Comparison of ENCODE assay signal across 8 cellular contexts in genomic region chr20:54207053-54207742, GRCh38. TPM values are rescaled to one million over a fixed set of nuclear protein-coding genes. Genes with fewer than 3 reads are reported as not detected.
DNase-seq lines count a peak whose midpoint lies in the region; ATAC-seq, FAIRE-seq and TF ChIP-seq lines count a peak whose summit lies in the region.

No MANE protein-coding gene starts in this region.

- no peaks in the 10 kb centered on the region for H3F3A ChIP-seq in DOHH2 (ENCODE audit: control insufficient read depth, insufficient read depth)

- H3K4me2 ChIP-seq in DOHH2 (ENCODE audit: low read length) (peak overlapping the region; percentile 77), OCI-LY3 (ENCODE audit: low read length) (peak overlapping the region; percentile 87), endothelial cell of umbilical vein (ENCODE audit: insufficient read depth, low read length) (no peak overlapping the region), trophoblast cell (ENCODE audit: low read length) (peak overlapping the region; percentile 56)

- POLR2A ChIA-PET in endothelial cell of umbilical vein (lab: Charles Lee): no interaction called here

- peaks cover 43% of the 10 kb centered on the region for H3K79me2 ChIP-seq in DOHH2 (ENCODE audit: control insufficient read depth, low read length)
- H3K79me2 ChIP-seq in OCI-LY3 (ENCODE audit: low read length): peaks cover 44% of the 10 kb centered on the region
- peaks cover 38% of the 10 kb centered on the region for H3K79me2 ChIP-seq in endothelial cell of umbilical vein (ENCODE audit: control insufficient read depth, insufficient read depth, low read length)
- peaks cover 13% of the 10 kb centered on the region for H3K79me2 ChIP-seq in trophoblast cell (ENCODE audit: control insufficient read depth, insufficient read depth, low read length, poor library complexity)

- peak overlapping the region; percentile 90 for H3K4me3 ChIP-seq in DOHH2 (ENCODE audit: low read length)
- H3K4me3 ChIP-seq in OCI-LY3 (ENCODE audit: low read length): peak overlapping the region; percentile 84
- no peak overlapping the region for H3K4me3 ChIP-seq in endothelial cell of umbilical vein (replicated peaks in 1 of 3; ENCODE audit: insufficient read depth in 1 of 3, low read depth in 1 of 3, low read length in 3 of 3)
- H3K4me3 ChIP-seq in trophoblast cell (ENCODE audit: low read depth, low read length): no peak overlapping the region

- H4K8ac ChIP-seq in trophoblast cell (ENCODE audit: low read depth, low read length): no peak overlapping the region

- H3K9me1 ChIP-seq in endothelial cell of umbilical vein (replicated peaks; ENCODE audit: control insufficient read depth, extremely low read depth, insufficient read depth, low read length): no peaks in the 10 kb centered on the region

- no peak for FAIRE-seq in endothelial cell of umbilical vein (lab: Jason Lieb, UNC)

- no peaks in the 10 kb centered on the region for H3K9me3 ChIP-seq in DOHH2 (ENCODE audit: control insufficient read depth, insufficient read depth, low read length)
- no peaks in the 10 kb centered on the region for H3K9me3 ChIP-seq in OCI-LY3 (ENCODE audit: insufficient read depth, low read length)
- no peaks in the 10 kb centered on the region for H3K9me3 ChIP-seq in endothelial cell of umbilical vein (replicated peaks; ENCODE audit: control insufficient read depth, insufficient read depth, low read length)
- no peaks in the 10 kb centered on the region for H3K9me3 ChIP-seq in trophoblast cell (ENCODE audit: insufficient read depth, low read depth, low read length)

- no peaks in the 10 kb centered on the region for H4K20me1 ChIP-seq in DOHH2 (ENCODE audit: control insufficient read depth, insufficient read depth, low read depth, low read length)
- H4K20me1 ChIP-seq in OCI-LY3 (ENCODE audit: insufficient read depth, low read length): peaks cover 9% of the 10 kb centered on the region; the same call in 1 of the 2 replicates
- no peaks in the 10 kb centered on the region for H4K20me1 ChIP-seq in endothelial cell of umbilical vein (replicated peaks; ENCODE audit: control insufficient read depth, extremely low read depth, insufficient read depth, low read length)

- H3K27ac ChIP-seq in DOHH2 (ENCODE audit: low read depth, low read length) (no peak overlapping the region; the same call in 1 of the 2 replicates), OCI-LY3 (ENCODE audit: low read length) (no peak overlapping the region), endothelial cell of umbilical vein (ENCODE audit: insufficient read depth, low read depth, low read length) (no peak overlapping the region), trophoblast cell (ENCODE audit: low read depth, low read length) (no peak overlapping the region)

- no peak overlapping the region for H3K18ac ChIP-seq in trophoblast cell (ENCODE audit: low read length)

- TF ChIP-seq CTCF in DOHH2 (IDR thresholded peaks at IDR 0.05; ENCODE audit: low read depth, low read length, poor library complexity, severe bottlenecking) (no peak), OCI-LY3 (IDR thresholded peaks at IDR 0.05; ENCODE audit: low read depth, low read length) (no peak), endothelial cell of umbilical vein (IDR thresholded peaks at IDR 0.05; ENCODE audit: extremely low read depth in 1 of 2, insufficient read depth in 1 of 2, low read depth in 1 of 2, low read length in 2 of 2) (no peak)

- ATAC-seq in HG02852 (IDR thresholded peaks at IDR 0.05; ENCODE audit: unreplicated experiment): no peak
- ATAC-seq in HG02973 (IDR thresholded peaks at IDR 0.05; ENCODE audit: unreplicated experiment): no peak
- ATAC-seq in GM19023 (IDR thresholded peaks at IDR 0.05; ENCODE audit: unreplicated experiment): no peak

- no peak overlapping the region for H2AK5ac ChIP-seq in trophoblast cell (ENCODE audit: low read length)

- no peak for TF ChIP-seq POLR2A in endothelial cell of umbilical vein (IDR thresholded peaks at IDR 0.05; ENCODE audit: low read depth, low read length)

- CTCF ChIA-PET in endothelial cell of umbilical vein (lab: Charles Lee): interaction anchor here (0.6 to 2.3 kb wide), 14 partner anchors 8 to 440 kb away, joined by 3 to 14 read pairs (median 4); no protein-coding TSS in a partner anchor

- H4K91ac ChIP-seq in trophoblast cell (ENCODE audit: low read depth, low read length): no peak overlapping the region

- H3K4me1 ChIP-seq in DOHH2 (ENCODE audit: control insufficient read depth, low read length) (peaks cover 12% of the 10 kb centered on the region), OCI-LY3 (ENCODE audit: low read length) (peaks cover 35% of the 10 kb centered on the region), endothelial cell of umbilical vein (ENCODE audit: control insufficient read depth, extremely low read depth, insufficient read depth, low read length) (peaks cover 9% of the 10 kb centered on the region), trophoblast cell (ENCODE audit: control insufficient read depth in 1 of 2, insufficient read depth in 2 of 2, low read length in 2 of 2) (peaks cover 8 to 12% of the 10 kb centered on the region in 2 experiments)

- peak overlapping the region; percentile 87 for H2AFZ ChIP-seq in OCI-LY3 (ENCODE audit: low read depth, low read length)
- H2AFZ ChIP-seq in endothelial cell of umbilical vein (ENCODE audit: low read depth, low read length): no peak overlapping the region
- H2AFZ ChIP-seq in trophoblast cell (ENCODE audit: insufficient read depth, low read length, poor library complexity): no peak overlapping the region

- H3K9ac ChIP-seq in OCI-LY3 (ENCODE audit: low read length) (peak overlapping the region; percentile 82; the same call in 1 of the 2 replicates), endothelial cell of umbilical vein (replicated peaks; ENCODE audit: extremely low read depth, insufficient read depth, low read length) (peak overlapping the region; percentile 97), trophoblast cell (ENCODE audit: low read length) (no peak overlapping the region)

- no peak overlapping the region for H2BK120ac ChIP-seq in trophoblast cell (ENCODE audit: insufficient read depth, low read length, poor library complexity)

- no TSS peak for BruUV-seq in endothelial cell of umbilical vein (replicated peaks; lab: Mats Ljungman, UMichigan)

- no peak overlapping the region for H3K23ac ChIP-seq in trophoblast cell (ENCODE audit: low read length)

- H4K12ac ChIP-seq in trophoblast cell (ENCODE audit: low read depth, low read length): no peak overlapping the region

- intact Hi-C loops in endothelial cell of umbilical vein (cut with micrococcal nuclease): loop anchor here (5.0 kb wide), 1 partner anchor 270 kb away; the partner anchor contains the start of gene DOK5

- H3K27me3 ChIP-seq in DOHH2 (ENCODE audit: control insufficient read depth, low read length) (peaks cover 10% of the 10 kb centered on the region; the same call in 1 of the 2 replicates), OCI-LY3 (ENCODE audit: low read depth, low read length) (peaks cover 12% of the 10 kb centered on the region), endothelial cell of umbilical vein (ENCODE audit: control insufficient read depth in 2 of 2, insufficient read depth in 2 of 2, low read length in 2 of 2) (no peaks in the 10 kb centered on the region), trophoblast cell (ENCODE audit: insufficient read depth, low read length) (no peaks in the 10 kb centered on the region)

- H3K9me2 ChIP-seq in DOHH2 (replicated peaks; ENCODE audit: control insufficient read depth, low read length): no peaks in the 10 kb centered on the region

- no peak overlapping the region for H3K14ac ChIP-seq in trophoblast cell (ENCODE audit: low read length)

- no peak overlapping the region for H3K4ac ChIP-seq in trophoblast cell (ENCODE audit: low read depth, low read length)

- peaks cover 14% of the 10 kb centered on the region for H3K79me1 ChIP-seq in trophoblast cell (ENCODE audit: low read length)

- DNase-seq in endothelial cell of umbilical vein (ENCODE audit: low read depth, low spot score): no peak
- DNase-seq in trophoblast cell: no peak
- DNase-seq in H4 (ENCODE audit: low spot score): no peak

- no peaks in the 10 kb centered on the region; the same call in 1 of the 2 replicates for H3K36me3 ChIP-seq in DOHH2 (ENCODE audit: control insufficient read depth, low read length)
- H3K36me3 ChIP-seq in OCI-LY3 (replicated peaks; ENCODE audit: low read depth, low read length): peaks cover 10% of the 10 kb centered on the region
- H3K36me3 ChIP-seq in endothelial cell of umbilical vein (ENCODE audit: control insufficient read depth in 2 of 2, extremely low read depth in 1 of 2, insufficient read depth in 2 of 2, low read length in 2 of 2): no peaks in the 10 kb centered on the region
- no peaks in the 10 kb centered on the region for H3K36me3 ChIP-seq in trophoblast cell (ENCODE audit: control insufficient read depth in 1 of 2, insufficient read depth in 2 of 2, low read length in 2 of 2)

- no peak overlapping the region for H2BK5ac ChIP-seq in trophoblast cell (ENCODE audit: low read depth, low read length, poor library complexity)

- dilution Hi-C loops in endothelial cell of umbilical vein (cut with MboI; ENCODE audit: extremely low pct_ligation_motif_present, low sequenced_read_pairs): no loop called here

- H2BK12ac ChIP-seq in trophoblast cell (ENCODE audit: low read length): no peak overlapping the region

- WGBS in trophoblast cell (ENCODE audit: extremely low coverage, insufficient coverage, insufficient read length): no CpG with 5 or more reads among the region's 7 CpGs

RNA-seq across cellular contexts. Expression of gene PFDN4, which starts 0.7 kb away (rescaled TPM):
- total RNA-seq in endothelial cell of umbilical vein: 37.9 and 44.2 TPM in 2 replicates
- polyA plus RNA-seq in endothelial cell of umbilical vein: 12.1 and 17.5 TPM in 2 replicates
- 52.8 and 54.9 TPM in 2 replicates for polyA plus RNA-seq in endothelial cell of umbilical vein (2011; cell fraction: cytosol; rRNA removed)
- polyA plus RNA-seq in endothelial cell of umbilical vein (2011; cell fraction: nucleus; rRNA removed): 20.7 and 30.2 TPM in 2 replicates
- polyA plus RNA-seq in endothelial cell of umbilical vein (2012): 63.3 and 90.4 TPM in 2 replicates
- 1.9 and 2.6 TPM in 2 replicates for polyA minus RNA-seq in endothelial cell of umbilical vein
- polyA minus RNA-seq in endothelial cell of umbilical vein (2011; cell fraction: cytosol; rRNA and poly(A)+ RNA removed): 16.8 TPM
- polyA minus RNA-seq in endothelial cell of umbilical vein (2011; cell fraction: nucleus; rRNA and poly(A)+ RNA removed): 2.4 and 3.9 TPM in 2 replicates
- polyA plus RNA-seq in trophoblast cell (2013): 157 and 160 TPM in 2 replicates
- total RNA-seq in H4 (2014; rRNA removed; shearing (Covaris generic)): 147 and 169 TPM in 2 replicates

RNA-seq across cellular contexts. Expression of gene CYP24A1, which starts 33.4 kb away (rescaled TPM):
- total RNA-seq in endothelial cell of umbilical vein: not detected in 2 replicates
- polyA plus RNA-seq in endothelial cell of umbilical vein: not detected in 2 replicates
- not detected in 2 replicates for polyA plus RNA-seq in endothelial cell of umbilical vein (2011; cell fraction: cytosol; rRNA removed)
- polyA plus RNA-seq in endothelial cell of umbilical vein (2011; cell fraction: nucleus; rRNA removed): not detected in 2 replicates
- polyA plus RNA-seq in endothelial cell of umbilical vein (2012): not detected in 2 replicates
- not detected in 2 replicates for polyA minus RNA-seq in endothelial cell of umbilical vein
- polyA minus RNA-seq in endothelial cell of umbilical vein (2011; cell fraction: cytosol; rRNA and poly(A)+ RNA removed): not detected
- not detected in 2 replicates for polyA minus RNA-seq in endothelial cell of umbilical vein (2011; cell fraction: nucleus; rRNA and poly(A)+ RNA removed)
- polyA plus RNA-seq in trophoblast cell (2013): 4.6 and 4.7 TPM in 2 replicates
- total RNA-seq in H4 (2014; rRNA removed; shearing (Covaris generic)): 0.95 TPM in 1 of 2 replicates, not detected in the other

Comparison
In these comparisons a context has a peak if more than half of its experiments do, and no peak if none do; other contexts are left out.
1. H3K4me3 ChIP-seq: peak in DOHH2 (single experiment) and OCI-LY3 (single experiment); none in endothelial cell of umbilical vein (0 of 3) and trophoblast cell (single experiment).